8 cellular contexts compared by ENCODE assay signal in the genomic region with DNA sequence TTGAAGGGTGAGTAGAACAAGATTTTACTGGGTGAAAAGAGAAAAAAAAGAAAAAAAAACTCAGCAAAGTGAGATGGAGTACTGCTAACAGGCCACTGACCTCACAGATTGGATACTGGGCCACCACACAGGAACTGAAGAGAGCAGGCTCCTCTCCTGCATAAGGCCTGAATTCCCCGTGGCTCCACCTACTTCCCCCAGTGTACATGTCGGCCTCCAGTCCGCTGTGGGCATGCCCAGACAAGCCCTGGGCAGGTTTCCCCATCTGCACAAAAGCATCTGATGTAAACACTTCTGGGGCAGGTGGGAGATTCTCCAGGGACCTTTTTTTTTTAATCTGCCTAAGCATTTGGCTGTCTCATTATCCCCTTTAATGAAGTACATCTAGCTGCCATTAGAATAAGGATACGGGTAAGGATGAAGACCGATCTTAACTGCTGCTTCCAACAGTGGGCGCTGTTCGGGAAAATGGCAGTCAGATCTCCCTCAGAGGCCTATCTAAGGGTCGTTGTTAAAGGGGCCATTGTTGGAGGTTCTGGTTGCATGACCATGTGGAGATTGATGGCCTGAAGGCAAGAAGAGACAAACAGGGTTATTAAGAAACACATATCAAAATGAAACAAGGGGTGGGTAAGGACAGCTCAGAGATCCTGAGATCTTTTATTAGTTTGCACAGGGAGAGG. TPM values are rescaled to one million over a fixed set of nuclear protein-coding genes. Genes with fewer than 3 reads are reported as not detected.
DNase-seq lines count a peak whose midpoint lies in the region; ATAC-seq and TF ChIP-seq lines count a peak whose summit lies in the region.

No MANE protein-coding gene starts in this region.

- H3K79me1 ChIP-seq in mesenchymal stem cell (replicated peaks; ENCODE audit: low read length, poor library complexity, severe bottlenecking): no peaks in the 10 kb centered on the region

- H3K4me1 ChIP-seq in mesenchymal stem cell (ENCODE audit: control insufficient read depth, insufficient read depth, low read depth, low read length): no peaks in the 10 kb centered on the region

- no peak overlapping the region for H3K4ac ChIP-seq in mesenchymal stem cell (ENCODE audit: low read depth in 1 of 2, low read length in 2 of 2)

- H3K9me3 ChIP-seq in mesenchymal stem cell (ENCODE audit: control insufficient read depth, low read length): peaks cover 23% of the 10 kb centered on the region

- H3K27ac ChIP-seq in mesenchymal stem cell (ENCODE audit: low read length, poor library complexity, severe bottlenecking): no peak overlapping the region

- no peak overlapping the region for H3K23ac ChIP-seq in mesenchymal stem cell (ENCODE audit: low read length in 2 of 2)

- DNase-seq in EL (peak; percentile 17), GM20000 (ENCODE audit: low spot score) (peak; percentile 14), NCI-H748 (lab: John Stamatoyannopoulos, UW; ENCODE audit: unreplicated experiment) (peak; percentile 98), fibroblast of mammary gland (ENCODE audit: low read depth) (peak; percentile 1), AML-193 (lab: John Stamatoyannopoulos, UW) (no peak), mesenchymal stem cell (no peak)

- no peak overlapping the region for H3K14ac ChIP-seq in mesenchymal stem cell (ENCODE audit: low read length in 2 of 2)

- ATAC-seq in GM21447 (IDR thresholded peaks at IDR 0.05; ENCODE audit: unreplicated experiment): no peak
- ATAC-seq in GM21528 (IDR thresholded peaks at IDR 0.05; ENCODE audit: low FRiP score, unreplicated experiment): no peak

- no peak overlapping the region for H2AFZ ChIP-seq in mesenchymal stem cell (ENCODE audit: low read depth, low read length)

- no peaks in the 10 kb centered on the region for H3K36me3 ChIP-seq in mesenchymal stem cell (ENCODE audit: control insufficient read depth in 1 of 2, insufficient read depth in 2 of 2, low read depth in 1 of 2, low read length in 2 of 2)

- no peak overlapping the region for H3K4me2 ChIP-seq in mesenchymal stem cell (ENCODE audit: low read length, poor library complexity, severe bottlenecking)

- H4K91ac ChIP-seq in mesenchymal stem cell (ENCODE audit: low read length): no peak overlapping the region

- H3K18ac ChIP-seq in mesenchymal stem cell (ENCODE audit: low read depth in 1 of 2, low read length in 2 of 2): no peak overlapping the region

- H2BK120ac ChIP-seq in mesenchymal stem cell (ENCODE audit: low read depth, low read length): no peak overlapping the region

- no peak overlapping the region for H2BK12ac ChIP-seq in mesenchymal stem cell (ENCODE audit: low read length in 2 of 2)

- TF ChIP-seq CTCF in GM20000 (IDR thresholded peaks at IDR 0.05; ENCODE audit: extremely low read depth, missing control alignments) (no peak), fibroblast of mammary gland (conservative IDR thresholded peaks at IDR 0.05; ENCODE audit: control insufficient read depth, insufficient read depth, low read depth, low read length) (no peak)

- H3K4me3 ChIP-seq in fibroblast of mammary gland (ENCODE audit: control insufficient read depth, low read depth, low read length): no peak overlapping the region
- H3K4me3 ChIP-seq in mesenchymal stem cell (ENCODE audit: insufficient read depth in 1 of 2, low read depth in 1 of 2, low read length in 2 of 2): no peak overlapping the region

- H3K27me3 ChIP-seq in mesenchymal stem cell (ENCODE audit: control insufficient read depth in 1 of 2, insufficient read depth in 1 of 2, low read length in 2 of 2): no peaks in the 10 kb centered on the region

- 65% methylated on average over 8 of the region's 8 CpGs for WGBS in mesenchymal stem cell

- H2AK5ac ChIP-seq in mesenchymal stem cell (ENCODE audit: low read length, severe bottlenecking): no peak overlapping the region

- H3K9ac ChIP-seq in mesenchymal stem cell (ENCODE audit: low read length): no peak overlapping the region

- H2BK15ac ChIP-seq in mesenchymal stem cell (ENCODE audit: low read depth, poor library complexity, severe bottlenecking): no peak overlapping the region

- H2BK5ac ChIP-seq in mesenchymal stem cell (ENCODE audit: low read depth, low read length, poor library complexity, severe bottlenecking): no peak overlapping the region

- H4K8ac ChIP-seq in mesenchymal stem cell (ENCODE audit: low read length): no peak overlapping the region

RNA-seq across cellular contexts. Expression of a gene that starts 48.5 kb away (rescaled TPM):
- not detected for polyA plus RNA-seq in mesenchymal stem cell (2013, experiment 1 of 2)
- polyA plus RNA-seq in mesenchymal stem cell (2013, experiment 2 of 2): not detected

Comparison
In these comparisons a context has a peak if more than half of its experiments do, and no peak if none do; other contexts are left out.
1. DNase-seq: peak in EL (single experiment), GM20000 (single experiment), NCI-H748 (single experiment) and fibroblast of mammary gland (single experiment); none in AML-193 (0 of 2) and mesenchymal stem cell (single experiment).